8 cellular contexts compared by ENCODE assay signal in genomic region chr11:66080055-66080817, GRCh38. TPM values are rescaled to one million over a fixed set of nuclear protein-coding genes. Genes with fewer than 3 reads are reported as not detected.
DNase-seq lines count a peak whose midpoint lies in the region; ATAC-seq and TF ChIP-seq lines count a peak whose summit lies in the region.

No MANE protein-coding gene starts in this region.

- no peaks in the 10 kb centered on the region for H3K9me3 ChIP-seq in fibroblast of lung (ENCODE audit: control insufficient read depth, insufficient read depth, low read depth, low read length)

- intact Hi-C loops in left cardiac atrium (cut with DNase I) = no loop called here
- intact Hi-C loops in cardiac septum (cut with DNase I) = loop anchor here (5.0 kb wide), 1 partner anchor 47 kb away; no protein-coding TSS in a partner anchor

- no peaks in the 10 kb centered on the region for H3K36me3 ChIP-seq in fibroblast of lung (ENCODE audit: control insufficient read depth, insufficient read depth, low read length)

- peaks cover 1% of the 10 kb centered on the region for H4K20me1 ChIP-seq in fibroblast of lung (ENCODE audit: control insufficient read depth, extremely low read depth, insufficient read depth, low read length)

- peaks cover 20% of the 10 kb centered on the region for H3K36me3 Mint-ChIP-seq in activated CD8-positive, alpha-beta memory T cell treated with anti-CD3 and anti-CD28 coated beads, Interleukin-2, amount 10 ng/mL, durations not matched to agents 7 days and 5 days

- peak; percentile 65 for DNase-seq in left cardiac atrium
- no peak for DNase-seq in cardiac septum (ENCODE audit: low spot score)
- DNase-seq in activated CD8-positive, alpha-beta memory T cell treated with anti-CD3 and anti-CD28 coated beads, Interleukin-2, amount 10 ng/mL, durations not matched to agents 7 days and 5 days = peak; percentile 73
- peak; percentile 81 for DNase-seq in fibroblast of lung (ENCODE audit: low read depth in 2 of 2)
- peak in 2 of 3 donors; percentile 16 to 55 for DNase-seq in stimulated activated CD4-positive, alpha-beta T cell treated with anti-CD3 and anti-CD28 coated beads, Interleukin-12 subunit alpha, Interleukin-12 subunit beta, amount 100 ng/mL, for 48 hours (ENCODE audit: low read depth in 2 of 3, low spot score in 1 of 3)
- DNase-seq in GM13976 (ENCODE audit: low spot score) = no peak
- no peak for DNase-seq in NCI-H1105 treated with DMSO at 0.1 percent for 48 hours (lab: John Stamatoyannopoulos, UW)

- H3K27me3 ChIP-seq in fibroblast of lung (ENCODE audit: control insufficient read depth, insufficient read depth, low read length) = no peaks in the 10 kb centered on the region

- in situ Hi-C loops in GM13976 (cut with MboI; ENCODE audit: low sequenced_read_pairs, unreplicated experiment) = no loop called here

- no peak overlapping the region for H3K9ac ChIP-seq in fibroblast of lung (ENCODE audit: insufficient read depth, low read length)

- peak overlapping the region; percentile 97 for H3K27ac Mint-ChIP-seq in activated CD8-positive, alpha-beta memory T cell treated with anti-CD3 and anti-CD28 coated beads, Interleukin-2, amount 10 ng/mL, durations not matched to agents 7 days and 5 days

- ATAC-seq in left cardiac atrium = peak; percentile 35 to 71
- ATAC-seq in activated CD8-positive, alpha-beta memory T cell treated with anti-CD3 and anti-CD28 coated beads, Interleukin-2, amount 10 ng/mL, durations not matched to agents 7 days and 5 days = peak; percentile 62
- no peak for ATAC-seq in GM21390 (IDR thresholded peaks at IDR 0.05; ENCODE audit: unreplicated experiment)

- H3K27ac ChIP-seq in fibroblast of lung (ENCODE audit: insufficient read depth, low read length) = peak overlapping the region; percentile 10

- H2AFZ ChIP-seq in fibroblast of lung (ENCODE audit: low read length) = no peak overlapping the region

- peak overlapping the region; percentile 40 for H3K4me2 ChIP-seq in fibroblast of lung (ENCODE audit: extremely low read depth, insufficient read depth, low read length)

- no peaks in the 10 kb centered on the region for H3K9me3 Mint-ChIP-seq in activated CD8-positive, alpha-beta memory T cell treated with anti-CD3 and anti-CD28 coated beads, Interleukin-2, amount 10 ng/mL, durations not matched to agents 7 days and 5 days (ENCODE audit: low read depth)

- peaks cover 20% of the 10 kb centered on the region for H3K79me2 ChIP-seq in fibroblast of lung (ENCODE audit: control insufficient read depth, insufficient read depth, low read length)

- H3K4me3 ChIP-seq in fibroblast of lung (replicated peaks in 1 of 4; ENCODE audit: control extremely low read depth in 1 of 4, insufficient read depth in 1 of 4, low read depth in 3 of 4, low read length in 4 of 4) = no peak overlapping the region

- CTCF ChIA-PET in activated CD8-positive, alpha-beta memory T cell treated with anti-CD3 and anti-CD28 coated beads, Interleukin-2, amount 10 ng/mL, durations not matched to agents 7 days and 5 days (lab: Charles Lee) = interaction anchor here (1.3 to 6.1 kb wide), 12 partner anchors 12 to 189 kb away, joined by 3 to 50 read pairs (median 6); partner anchors contain the start of genes CCDC85B, PACS1 and SF3B2

- TF ChIP-seq CTCF in fibroblast of lung (conservative IDR thresholded peaks at IDR 0.05 in 1 of 2, IDR thresholded peaks at IDR 0.05 in 1 of 2; ENCODE audit: low read depth in 1 of 2, low read length in 2 of 2) (no peak), GM13976 (IDR thresholded peaks at IDR 0.05; ENCODE audit: borderline replicate concordance, control extremely low read depth, extremely low read depth, insufficient read depth, missing control alignments) (no peak)

- H3K4me1 Mint-ChIP-seq in activated CD8-positive, alpha-beta memory T cell treated with anti-CD3 and anti-CD28 coated beads, Interleukin-2, amount 10 ng/mL, durations not matched to agents 7 days and 5 days = peaks cover 57% of the 10 kb centered on the region

- H3K4me1 ChIP-seq in fibroblast of lung (ENCODE audit: control insufficient read depth, extremely low read depth, insufficient read depth, low read length) = peaks cover 8% of the 10 kb centered on the region

- no peaks in the 10 kb centered on the region for H3K27me3 Mint-ChIP-seq in activated CD8-positive, alpha-beta memory T cell treated with anti-CD3 and anti-CD28 coated beads, Interleukin-2, amount 10 ng/mL, durations not matched to agents 7 days and 5 days

- H3K4me3 Mint-ChIP-seq in activated CD8-positive, alpha-beta memory T cell treated with anti-CD3 and anti-CD28 coated beads, Interleukin-2, amount 10 ng/mL, durations not matched to agents 7 days and 5 days = peak overlapping the region; percentile 69

RNA-seq across cellular contexts. Expression of gene PACS1, which starts 10.2 kb away (rescaled TPM):
- total RNA-seq in left cardiac atrium = 10 to 100 TPM; 51.6 to 74.4 TPM
- 115 TPM for total RNA-seq in cardiac septum
- 100 to 1,000 TPM in 1 of 2 experiments, 10 to 100 TPM in 1; 96.6 to 104 TPM for total RNA-seq in activated CD8-positive, alpha-beta memory T cell treated with anti-CD3 and anti-CD28 coated beads, Interleukin-2, amount 10 ng/mL, durations not matched to agents 7 days and 5 days
- 16.4 and 25.9 TPM in 2 replicates for total RNA-seq in fibroblast of lung
- polyA plus RNA-seq in fibroblast of lung = 27.7 and 28.5 TPM in 2 replicates
- polyA plus RNA-seq in fibroblast of lung (2012) = 37.1 and 39.7 TPM in 2 replicates
- 98.0 and 145 TPM in 2 replicates for polyA minus RNA-seq in fibroblast of lung (ENCODE audit: low replicate concordance)

RNA-seq across cellular contexts. Expression of gene SF3B2, which starts 28.1 kb away (rescaled TPM):
- 100 to 1,000 TPM in 1 of 2 donors, 10 to 100 TPM in 1; 78.7 to 101 TPM for total RNA-seq in left cardiac atrium
- total RNA-seq in cardiac septum = 85.8 TPM
- total RNA-seq in activated CD8-positive, alpha-beta memory T cell treated with anti-CD3 and anti-CD28 coated beads, Interleukin-2, amount 10 ng/mL, durations not matched to agents 7 days and 5 days = 100 to 1,000 TPM; 256 to 281 TPM
- 108 TPM in 2 replicates for total RNA-seq in fibroblast of lung
- 87.7 and 122 TPM in 2 replicates for polyA plus RNA-seq in fibroblast of lung
- polyA plus RNA-seq in fibroblast of lung (2012) = 147 and 188 TPM in 2 replicates
- polyA minus RNA-seq in fibroblast of lung (ENCODE audit: low replicate concordance) = 114 and 133 TPM in 2 replicates

RNA-seq across cellular contexts. Expression of gene GAL3ST3, which starts 31.3 kb away (rescaled TPM):
- 1 to 10 TPM; 7.8 to 9.8 TPM for total RNA-seq in left cardiac atrium
- 3.1 TPM for total RNA-seq in cardiac septum
- total RNA-seq in activated CD8-positive, alpha-beta memory T cell treated with anti-CD3 and anti-CD28 coated beads, Interleukin-2, amount 10 ng/mL, durations not matched to agents 7 days and 5 days = not detected
- total RNA-seq in fibroblast of lung = under 0.01 TPM in 1 of 2 replicates, not detected in the other
- polyA plus RNA-seq in fibroblast of lung = not detected in 2 replicates
- not detected in 2 replicates for polyA plus RNA-seq in fibroblast of lung (2012)
- not detected in 2 replicates for polyA minus RNA-seq in fibroblast of lung (ENCODE audit: low replicate concordance)

RNA-seq across cellular contexts. Expression of gene CATSPER1, which starts 54.0 kb away (rescaled TPM):
- total RNA-seq in left cardiac atrium (under 1 TPM in 1 of 2 donors, not detected in 1; 0.26 TPM), cardiac septum (0.13 TPM), fibroblast of lung (not detected in 2 replicates)
- total RNA-seq in activated CD8-positive, alpha-beta memory T cell treated with anti-CD3 and anti-CD28 coated beads, Interleukin-2, amount 10 ng/mL, durations not matched to agents 7 days and 5 days = under 1 TPM in 1 of 2 experiments, not detected in 1; 0.54 TPM
- polyA plus RNA-seq in fibroblast of lung = 0.28 TPM in 1 of 2 replicates, not detected in the other
- 0.20 and 0.36 TPM in 2 replicates for polyA plus RNA-seq in fibroblast of lung (2012)
- not detected in 2 replicates for polyA minus RNA-seq in fibroblast of lung (ENCODE audit: low replicate concordance)

Comparison
In these comparisons a context has a peak if more than half of its experiments do, and no peak if none do; other contexts are left out.
1. DNase-seq: peak in left cardiac atrium (single experiment), activated CD8-positive, alpha-beta memory T cell treated with anti-CD3 and anti-CD28 coated beads, Interleukin-2, amount 10 ng/mL, durations not matched to agents 7 days and 5 days (single experiment), fibroblast of lung (2 of 2) and stimulated activated CD4-positive, alpha-beta T cell treated with anti-CD3 and anti-CD28 coated beads, Interleukin-12 subunit alpha, Interleukin-12 subunit beta, amount 100 ng/mL, for 48 hours (2 of 3); none in cardiac septum (single experiment), GM13976 (single experiment) and NCI-H1105 treated with DMSO at 0.1 percent for 48 hours (single experiment).